13 cellular contexts compared by ENCODE assay signal in the genomic region with DNA sequence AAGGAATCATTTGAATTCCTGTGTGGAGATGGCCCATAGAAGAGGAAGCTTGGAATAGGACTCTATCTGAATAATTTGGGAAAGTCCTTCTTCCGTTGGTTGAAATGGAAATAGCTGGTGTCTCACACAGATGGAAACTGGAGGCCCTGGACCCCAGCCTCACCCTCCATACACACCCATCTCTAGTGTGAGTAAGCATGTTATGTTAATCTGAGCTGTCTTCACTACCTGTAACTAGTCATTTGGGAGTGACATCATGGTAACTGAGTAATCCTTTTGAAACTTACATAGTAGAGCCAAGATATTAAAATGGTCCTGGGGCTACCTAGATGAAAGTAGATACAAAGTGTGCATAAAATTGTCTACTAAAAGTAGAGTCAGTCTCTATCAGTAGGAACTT.
DNase-seq lines count a peak whose midpoint lies in the region; ATAC-seq and TF ChIP-seq lines count a peak whose summit lies in the region.
"Had no signal": no experiment of that assay in that cellular context is flagged by ENCODE, and none has a peak within 500 bp of the region (broad histone marks: within the 10 kb centered on the region; RNA-seq: fewer than 3 reads in every experiment).

No MANE protein-coding gene starts in this region.

- no peaks in the 10 kb centered on the region for H3K36me3 ChIP-seq in suprapubic skin
- no peaks in the 10 kb centered on the region for H3K36me3 ChIP-seq in left lung
- H3K36me3 ChIP-seq: SJSA1, upper lobe of right lung had no signal

- H3K36me3 Mint-ChIP-seq in activated T-cell treated with anti-CD3 and anti-CD28 coated beads, Interleukin-2, amount 50 U/mL, for 4 hours (ENCODE audit: insufficient read depth), result peaks cover 19% of the 10 kb centered on the region
- H3K36me3 Mint-ChIP-seq in activated naive CD4-positive, alpha-beta T cell treated with anti-CD3 and anti-CD28 coated beads, Interleukin-2, amount 50 U/mL, for 24 hours, result peaks cover 15% of the 10 kb centered on the region
- H3K36me3 Mint-ChIP-seq: mesothelial cell of epicardium had no signal

- no peak for TF ChIP-seq CTCF in suprapubic skin (IDR thresholded peaks at IDR 0.05)
- TF ChIP-seq CTCF in left lung (IDR thresholded peaks at IDR 0.05), result no peak

- peaks cover 86% of the 10 kb centered on the region for H3K4me1 Mint-ChIP-seq in activated T-cell treated with anti-CD3 and anti-CD28 coated beads, Interleukin-2, amount 50 U/mL, for 4 hours (ENCODE audit: low read depth)
- H3K4me1 Mint-ChIP-seq in activated naive CD4-positive, alpha-beta T cell treated with anti-CD3 and anti-CD28 coated beads, Interleukin-2, amount 50 U/mL, for 24 hours, result peaks cover 90% of the 10 kb centered on the region

- H3K4me3 ChIP-seq in suprapubic skin (no peak overlapping the region), left lung (no peak overlapping the region)
- H3K4me3 ChIP-seq: SJSA1, upper lobe of right lung had no signal

- peak; percentile 88 to 91 for ATAC-seq in activated T-cell treated with anti-CD3 and anti-CD28 coated beads, Interleukin-2, amount 50 U/mL, for 4 hours
- no peak for ATAC-seq in left lung
- ATAC-seq in GM21528 (IDR thresholded peaks at IDR 0.05; ENCODE audit: low FRiP score, unreplicated experiment), result no peak
- ATAC-seq in HG02763 (IDR thresholded peaks at IDR 0.05; ENCODE audit: unreplicated experiment), result no peak
- ATAC-seq: upper lobe of right lung had no signal

- H3K4me1 ChIP-seq in suprapubic skin (peaks cover 59% of the 10 kb centered on the region), left lung (peaks cover 20 to 43% of the 10 kb centered on the region in 2 donors)

- H3K27ac Mint-ChIP-seq in activated naive CD4-positive, alpha-beta T cell treated with anti-CD3 and anti-CD28 coated beads, Interleukin-2, amount 50 U/mL, for 24 hours, result peak overlapping the region; percentile 91
- H3K27ac Mint-ChIP-seq: mesothelial cell of epicardium had no signal

- H3K27me3 Mint-ChIP-seq in activated T-cell treated with anti-CD3 and anti-CD28 coated beads, Interleukin-2, amount 50 U/mL, for 4 hours (ENCODE audit: low read depth), result no peaks in the 10 kb centered on the region
- H3K27me3 Mint-ChIP-seq in activated naive CD4-positive, alpha-beta T cell treated with anti-CD3 and anti-CD28 coated beads, Interleukin-2, amount 50 U/mL, for 24 hours, result no peaks in the 10 kb centered on the region

- no peaks in the 10 kb centered on the region for H3K9me3 Mint-ChIP-seq in activated T-cell treated with anti-CD3 and anti-CD28 coated beads, Interleukin-2, amount 50 U/mL, for 4 hours
- peaks cover 4% of the 10 kb centered on the region for H3K9me3 Mint-ChIP-seq in activated naive CD4-positive, alpha-beta T cell treated with anti-CD3 and anti-CD28 coated beads, Interleukin-2, amount 50 U/mL, for 24 hours
- H3K9me3 Mint-ChIP-seq: mesothelial cell of epicardium had no signal

- WGBS in suprapubic skin, result 56% methylated on average over 1 of the region's 1 CpG

- TF ChIP-seq POLR2A in suprapubic skin (IDR thresholded peaks at IDR 0.05), result no peak

- intact Hi-C loops in left lung (cut with DNase I), result no loop called here

- no peaks in the 10 kb centered on the region for H3K9me3 ChIP-seq in suprapubic skin
- no peaks in the 10 kb centered on the region for H3K9me3 ChIP-seq in left lung
- H3K9me3 ChIP-seq: SJSA1, upper lobe of right lung had no signal

- no peak for DNase-seq in activated T-cell treated with anti-CD3 and anti-CD28 coated beads, Interleukin-2, amount 50 U/mL, for 4 hours
- DNase-seq in activated T-cell treated with anti-CD3 and anti-CD28 coated beads, Interleukin-2, amount 50 U/mL, for 1 hour, result no peak
- DNase-seq in iris pigment epithelial cell (ENCODE audit: low read depth) (peak; percentile 36), suprapubic skin (ENCODE audit: low spot score in 2 of 2) (no peak), left lung (no peak)
- DNase-seq: effector CD8-positive, alpha-beta T cell; NCI-H524 treated with DMSO at 0.1 percent for 48 hours; upper lobe of right lung had no signal

- H3K4me3 Mint-ChIP-seq in activated T-cell treated with anti-CD3 and anti-CD28 coated beads, Interleukin-2, amount 50 U/mL, for 4 hours, result peak overlapping the region; percentile 17
- H3K4me3 Mint-ChIP-seq in activated naive CD4-positive, alpha-beta T cell treated with anti-CD3 and anti-CD28 coated beads, Interleukin-2, amount 50 U/mL, for 24 hours, result peak overlapping the region; percentile 69
- H3K4me3 Mint-ChIP-seq: mesothelial cell of epicardium had no signal

- H3K27me3 ChIP-seq in suprapubic skin, result no peaks in the 10 kb centered on the region
- no peaks in the 10 kb centered on the region for H3K27me3 ChIP-seq in left lung
- H3K27me3 ChIP-seq: SJSA1, upper lobe of right lung had no signal

- TF ChIP-seq EP300 in suprapubic skin (IDR thresholded peaks at IDR 0.05), result no peak

- peak overlapping the region; percentile 83 for H3K27ac ChIP-seq in suprapubic skin
- peak overlapping the region in 1 of 2 donors; percentile 64 for H3K27ac ChIP-seq in left lung

Comparison
In these comparisons a context has a peak if more than half of its experiments do, and no peak if none do; other contexts are left out.
1. ATAC-seq: peak in activated T-cell treated with anti-CD3 and anti-CD28 coated beads, Interleukin-2, amount 50 U/mL, for 4 hours (2 of 2); none in left lung (single experiment), GM21528 (single experiment) and HG02763 (single experiment).